24 cellular contexts compared by ENCODE assay signal in genomic region chr17:16148596-16148995, GRCh38.
DNase-seq lines count a peak whose midpoint lies in the region; ATAC-seq, FAIRE-seq and TF ChIP-seq lines count a peak whose summit lies in the region.
"Had no signal": no experiment of that assay in that cellular context is flagged by ENCODE, and none has a peak within 500 bp of the region (broad histone marks: within the 10 kb centered on the region; RNA-seq: fewer than 3 reads in every experiment).

No MANE protein-coding gene starts in this region.

- intact Hi-C loops in uterus (cut with DNase I; ENCODE audit: low total_unique reads): no loop called here
- intact Hi-C loops in body of pancreas (cut with DNase I): no loop called here

- H3K36me3 ChIP-seq in uterus (no peaks in the 10 kb centered on the region), body of pancreas (replicated peaks in 1 of 2; ENCODE audit: insufficient read depth in 1 of 2, low read depth in 2 of 2) (peaks cover 7% of the 10 kb centered on the region in 2 donors)
- H3K36me3 ChIP-seq: BE2C had no signal

- 81 to 96% methylated on average over 2 of the region's 2 CpGs for WGBS in body of pancreas, 2 donors

- DNase-seq in NCI-H526 treated with DMSO at 0.1 percent for 48 hours (lab: John Stamatoyannopoulos, UW) (peak; percentile 40), glutamatergic neuron (no peak), left lobe of liver (ENCODE audit: low spot score) (no peak), uterus (no peak), body of pancreas (no peak), AG20443 (ENCODE audit: low spot score) (no peak)
- no peak for DNase-seq in activated naive CD4-positive, alpha-beta T cell treated with anti-CD3 and anti-CD28 coated beads, Interleukin-2, amount 10 ng/mL, durations not matched to agents 7 days and 5 days
- DNase-seq: AML-193; BE2C; CD4-positive, alpha-beta T cell; CD8-positive, alpha-beta memory T cell; DMS 273 treated with DMSO at 0.1 percent for 48 hours; DMS79; EL; GF-D8; HFFc6 had no signal

- H3K4me3 Mint-ChIP-seq in glutamatergic neuron (ENCODE audit: unreplicated experiment): no peak overlapping the region
- no peak overlapping the region for H3K4me3 Mint-ChIP-seq in activated naive CD4-positive, alpha-beta T cell treated with anti-CD3 and anti-CD28 coated beads, Interleukin-2, amount 10 ng/mL, durations not matched to agents 7 days and 5 days
- H3K4me3 Mint-ChIP-seq: CD14-positive monocyte; CD4-positive, alpha-beta T cell; GM23338; HFFc6 had no signal

- CTCF ChIA-PET in activated naive CD4-positive, alpha-beta T cell treated with anti-CD3 and anti-CD28 coated beads, Interleukin-2, amount 10 ng/mL, durations not matched to agents 7 days and 5 days (lab: Charles Lee): no interaction called here

- no peak for TF ChIP-seq POLR2A in uterus (IDR thresholded peaks at IDR 0.05)
- TF ChIP-seq POLR2A in body of pancreas (IDR thresholded peaks at IDR 0.05): no peak

- peaks cover 7% of the 10 kb centered on the region for H3K36me3 Mint-ChIP-seq in glutamatergic neuron (ENCODE audit: unreplicated experiment)
- peaks cover 57% of the 10 kb centered on the region for H3K36me3 Mint-ChIP-seq in activated naive CD4-positive, alpha-beta T cell treated with anti-CD3 and anti-CD28 coated beads, Interleukin-2, amount 10 ng/mL, durations not matched to agents 7 days and 5 days

- no peak overlapping the region for H3K4me3 ChIP-seq in uterus
- no peak overlapping the region for H3K4me3 ChIP-seq in body of pancreas
- H3K4me3 ChIP-seq: BLaER1 treated with 17β-estradiol and CSF1 and Interleukin-3, amounts not matched to agents 10 nM and 100 nM; GM23338; HAP-1 had no signal

- peaks cover 1% of the 10 kb centered on the region for H3K27me3 Mint-ChIP-seq in glutamatergic neuron (ENCODE audit: unreplicated experiment)
- H3K27me3 Mint-ChIP-seq in activated naive CD4-positive, alpha-beta T cell treated with anti-CD3 and anti-CD28 coated beads, Interleukin-2, amount 10 ng/mL, durations not matched to agents 7 days and 5 days: no peaks in the 10 kb centered on the region
- H3K27me3 Mint-ChIP-seq: CD4-positive, alpha-beta T cell; CD8-positive, alpha-beta memory T cell had no signal

- H3K9me3 Mint-ChIP-seq in glutamatergic neuron (ENCODE audit: unreplicated experiment): peaks cover 3% of the 10 kb centered on the region
- H3K9me3 Mint-ChIP-seq in activated naive CD4-positive, alpha-beta T cell treated with anti-CD3 and anti-CD28 coated beads, Interleukin-2, amount 10 ng/mL, durations not matched to agents 7 days and 5 days: peaks cover 2% of the 10 kb centered on the region
- H3K9me3 Mint-ChIP-seq: CD4-positive, alpha-beta T cell; CD8-positive, alpha-beta memory T cell; HFFc6 had no signal

- FAIRE-seq in G401.6 (lab: Jason Lieb, UNC): peak; percentile 48
- FAIRE-seq: D721Med, GM12891, GM18507 had no signal

- H3K27ac ChIP-seq in uterus (no peak overlapping the region), body of pancreas (no peak overlapping the region)
- H3K27ac ChIP-seq: BLaER1 treated with 17β-estradiol and CSF1 and Interleukin-3, amounts not matched to agents 10 nM and 100 nM had no signal

- H3K4me1 Mint-ChIP-seq in glutamatergic neuron (ENCODE audit: low read depth, unreplicated experiment): peaks cover 7% of the 10 kb centered on the region
- no peaks in the 10 kb centered on the region for H3K4me1 Mint-ChIP-seq in activated naive CD4-positive, alpha-beta T cell treated with anti-CD3 and anti-CD28 coated beads, Interleukin-2, amount 10 ng/mL, durations not matched to agents 7 days and 5 days
- H3K4me1 Mint-ChIP-seq: CD14-positive monocyte, GM23338 had no signal

- H3K27me3 ChIP-seq in uterus (no peaks in the 10 kb centered on the region), body of pancreas (no peaks in the 10 kb centered on the region)
- H3K27me3 ChIP-seq: BE2C; BLaER1 treated with 17β-estradiol and CSF1 and Interleukin-3, amounts not matched to agents 10 nM and 100 nM had no signal

- no peaks in the 10 kb centered on the region for H3K4me1 ChIP-seq in uterus
- no peaks in the 10 kb centered on the region for H3K4me1 ChIP-seq in body of pancreas
- H3K4me1 ChIP-seq: BE2C; BLaER1 treated with 17β-estradiol and CSF1 and Interleukin-3, amounts not matched to agents 10 nM and 100 nM; HAP-1 had no signal

- H3K27ac Mint-ChIP-seq in glutamatergic neuron (ENCODE audit: unreplicated experiment): peak overlapping the region; percentile 57
- H3K27ac Mint-ChIP-seq in activated naive CD4-positive, alpha-beta T cell treated with anti-CD3 and anti-CD28 coated beads, Interleukin-2, amount 10 ng/mL, durations not matched to agents 7 days and 5 days: no peak overlapping the region
- H3K27ac Mint-ChIP-seq: CD14-positive monocyte; CD4-positive, alpha-beta T cell; GM23338; HFFc6 had no signal

- TF ChIP-seq CTCF in glutamatergic neuron (IDR thresholded peaks at IDR 0.05; ENCODE audit: partially characterized antibody, unreplicated experiment): no peak
- TF ChIP-seq CTCF in uterus (IDR thresholded peaks at IDR 0.05): no peak
- no peak for TF ChIP-seq CTCF in body of pancreas (IDR thresholded peaks at IDR 0.05)

- ATAC-seq in left lobe of liver: peak; percentile 82
- ATAC-seq in body of pancreas: no peak
- ATAC-seq: GM23338 had no signal

- H3K9me3 ChIP-seq in uterus (no peaks in the 10 kb centered on the region), body of pancreas (no peaks in the 10 kb centered on the region)
- H3K9me3 ChIP-seq: BE2C, HAP-1 had no signal
